Comparison of ENCODE assay signal across 10 cellular contexts in the genomic region with DNA sequence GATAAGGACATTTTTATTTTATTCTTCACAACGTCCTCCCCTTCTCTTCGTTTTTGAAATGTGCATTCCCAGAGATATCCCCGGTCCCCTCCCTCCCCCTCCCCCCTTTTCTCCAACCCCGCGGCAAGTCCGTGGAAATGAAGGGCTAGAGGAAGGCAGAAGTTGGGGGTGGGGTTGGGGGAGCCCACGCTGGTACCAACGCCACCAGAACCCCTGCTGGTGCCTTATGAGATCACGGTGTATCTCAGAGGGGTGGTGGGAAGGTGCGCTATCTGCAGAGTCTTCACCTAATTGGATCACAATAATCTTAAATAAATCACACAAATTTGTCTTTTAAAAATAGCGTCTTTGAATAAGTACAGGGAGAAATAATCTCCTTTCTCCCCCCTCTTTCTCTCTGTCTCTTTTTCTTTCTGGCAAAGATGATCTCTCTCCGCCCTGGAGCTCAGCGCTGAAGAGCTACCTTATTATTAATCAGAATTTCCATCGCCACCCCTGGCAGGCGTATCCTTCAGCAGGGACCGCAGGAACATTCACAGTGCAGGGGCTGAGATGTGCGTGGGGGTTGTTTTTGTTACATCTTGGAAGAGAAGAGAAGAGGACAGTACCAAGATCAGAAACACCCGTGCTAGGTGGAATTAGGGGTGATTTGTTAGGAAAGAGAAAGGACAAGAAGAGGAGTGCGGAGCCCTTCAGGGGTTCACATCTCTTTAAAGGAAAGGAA. TPM values are rescaled to one million over a fixed set of nuclear protein-coding genes. Genes with fewer than 3 reads are reported as not detected.
A peak's percentile ranks its signal among the peaks of the same experiment; 100 is the strongest.
DNase-seq lines count a peak whose midpoint lies in the region; ATAC-seq lines count a peak whose summit lies in the region.
"Had no signal": no experiment of that assay in that cellular context is flagged by ENCODE, and none has a peak within 500 bp of the region (broad histone marks: within the 10 kb centered on the region; RNA-seq: fewer than 3 reads in every experiment).

No MANE protein-coding gene starts in this region.

- H2BK5ac ChIP-seq in trophoblast cell (ENCODE audit: low read depth, low read length, poor library complexity): no peak overlapping the region

- H2BK120ac ChIP-seq in trophoblast cell (ENCODE audit: insufficient read depth, low read length, poor library complexity): no peak overlapping the region

- H2AK5ac ChIP-seq in trophoblast cell (ENCODE audit: low read length): no peak overlapping the region

- H3K27ac ChIP-seq in HUES64 (ENCODE audit: low read depth, low read length) (no peak overlapping the region), ectodermal cell (ENCODE audit: insufficient read depth, low read depth, low read length, poor library complexity, severe bottlenecking) (no peak overlapping the region), trophoblast cell (ENCODE audit: low read depth, low read length) (no peak overlapping the region)

- no peak overlapping the region for H4K91ac ChIP-seq in trophoblast cell (ENCODE audit: low read depth, low read length)

- H3K79me1 ChIP-seq in trophoblast cell (ENCODE audit: low read length): no peaks in the 10 kb centered on the region

- H3K9me3 ChIP-seq in HUES64 (ENCODE audit: insufficient read depth, low read depth, low read length) (no peaks in the 10 kb centered on the region), ectodermal cell (ENCODE audit: control insufficient read depth, low read length) (no peaks in the 10 kb centered on the region), trophoblast cell (ENCODE audit: insufficient read depth, low read depth, low read length) (no peaks in the 10 kb centered on the region)

- no peak overlapping the region for H4K12ac ChIP-seq in trophoblast cell (ENCODE audit: low read depth, low read length)

- peak overlapping the region; percentile 52 for H3K4me2 ChIP-seq in trophoblast cell (ENCODE audit: low read length)

- H3K4me1 ChIP-seq in HUES64 (ENCODE audit: insufficient read depth, low read length): no peaks in the 10 kb centered on the region
- no peaks in the 10 kb centered on the region for H3K4me1 ChIP-seq in ectodermal cell (ENCODE audit: control insufficient read depth, insufficient read depth, low read length)
- H3K4me1 ChIP-seq in trophoblast cell (ENCODE audit: control insufficient read depth in 1 of 2, insufficient read depth in 2 of 2, low read length in 2 of 2): peaks cover 0 to 6% of the 10 kb centered on the region in 2 experiments

- H3K4me3 ChIP-seq in HUES64 (ENCODE audit: low read length): peak overlapping the region; percentile 67
- H3K4me3 ChIP-seq in ectodermal cell (ENCODE audit: insufficient read depth, low read depth, low read length): peak overlapping the region; percentile 74
- H3K4me3 ChIP-seq in trophoblast cell (ENCODE audit: low read depth, low read length): no peak overlapping the region

- H3K18ac ChIP-seq in trophoblast cell (ENCODE audit: low read length): no peak overlapping the region

- H3K79me2 ChIP-seq in trophoblast cell (ENCODE audit: control insufficient read depth, insufficient read depth, low read length, poor library complexity): no peaks in the 10 kb centered on the region

- no peaks in the 10 kb centered on the region for H3K36me3 ChIP-seq in HUES64 (ENCODE audit: insufficient read depth, low read length)
- no peaks in the 10 kb centered on the region for H3K36me3 ChIP-seq in ectodermal cell (ENCODE audit: control insufficient read depth, insufficient read depth, low read length)
- H3K36me3 ChIP-seq in trophoblast cell (ENCODE audit: control insufficient read depth in 1 of 2, insufficient read depth in 2 of 2, low read length in 2 of 2): no peaks in the 10 kb centered on the region

- DNase-seq in D341Med (ENCODE audit: low spot score) (peak; percentile 37), trophoblast cell (no peak), NOMO-1 (lab: John Stamatoyannopoulos, UW; ENCODE audit: unreplicated experiment in 2 of 2) (no peak), OCI-M1 (lab: John Stamatoyannopoulos, UW) (no peak), NCI-H2029 (lab: John Stamatoyannopoulos, UW) (no peak)
- no peak for DNase-seq in stimulated activated naive CD8-positive, alpha-beta T cell treated with anti-CD3 and anti-CD28 coated beads, Interleukin-15, Interleukin-2, amounts not matched to agents 100 U/mL and 50 U/mL, for 24 hours
- DNase-seq: left colon had no signal

- no peak overlapping the region for H4K8ac ChIP-seq in trophoblast cell (ENCODE audit: low read depth, low read length)

- H2AFZ ChIP-seq in trophoblast cell (ENCODE audit: insufficient read depth, low read length, poor library complexity): no peak overlapping the region

- 36% methylated on average over 15 of the region's 19 CpGs for WGBS in HUES64
- WGBS in ectodermal cell, 2 experiments: 40% methylated on average over 13 to 14 of the region's 19 CpGs
- WGBS in trophoblast cell (ENCODE audit: extremely low coverage, insufficient coverage, insufficient read length): no CpG with 5 or more reads among the region's 19 CpGs

- H3K4ac ChIP-seq in trophoblast cell (ENCODE audit: low read depth, low read length): no peak overlapping the region

- peaks cover 69% of the 10 kb centered on the region for H3K27me3 ChIP-seq in HUES64 (ENCODE audit: insufficient read depth, low read length)
- peaks cover 41% of the 10 kb centered on the region for H3K27me3 ChIP-seq in ectodermal cell (ENCODE audit: control insufficient read depth, insufficient read depth, low read length, poor library complexity, severe bottlenecking)
- peaks cover 22% of the 10 kb centered on the region for H3K27me3 ChIP-seq in trophoblast cell (ENCODE audit: insufficient read depth, low read length)

- ATAC-seq in stimulated activated naive CD8-positive, alpha-beta T cell treated with anti-CD3 and anti-CD28 coated beads, Interleukin-15, Interleukin-2, amounts not matched to agents 100 U/mL and 50 U/mL, for 24 hours: no peak
- ATAC-seq: left colon had no signal

- H3K9ac ChIP-seq in HUES64 (ENCODE audit: low read depth, low read length): no peak overlapping the region
- no peak overlapping the region for H3K9ac ChIP-seq in trophoblast cell (ENCODE audit: low read length)

- H2BK12ac ChIP-seq in trophoblast cell (ENCODE audit: low read length): no peak overlapping the region

- no peak overlapping the region for H3K14ac ChIP-seq in trophoblast cell (ENCODE audit: low read length)

- no peak overlapping the region for H3K23ac ChIP-seq in trophoblast cell (ENCODE audit: low read length)

RNA-seq across cellular contexts. Expression of a gene that starts 0.9 kb away (rescaled TPM):
- 0.70 TPM for polyA plus RNA-seq in HUES64 (2013, experiment 1 of 2)
- polyA plus RNA-seq in HUES64 (2013, experiment 2 of 2): 1.0 TPM
- polyA plus RNA-seq in ectodermal cell (2013, experiment 1 of 4): 2.0 TPM
- 2.5 TPM for polyA plus RNA-seq in ectodermal cell (2013, experiment 2 of 4)
- 2.7 TPM for polyA plus RNA-seq in ectodermal cell (2013, experiment 3 of 4)
- polyA plus RNA-seq in ectodermal cell (2013, experiment 4 of 4): 2.3 TPM
- polyA plus RNA-seq in trophoblast cell (2013): 0.01 TPM in 1 of 2 replicates, not detected in the other
- polyA plus RNA-seq: IgD-negative memory B cell had no signal
